ENCODE assay signal across 19 cellular contexts in genomic region chrX:154329284-154329683, GRCh38. TPM values are rescaled to one million over a fixed set of nuclear protein-coding genes. Genes with fewer than 3 reads are reported as not detected.
"Had no signal": no experiment of that assay in that cellular context is flagged by ENCODE, and none has a peak within 500 bp of the region (broad histone marks: within the 10 kb centered on the region; RNA-seq: fewer than 3 reads in every experiment).

No MANE protein-coding gene starts in this region.

- H3K9me3 Mint-ChIP-seq: activated naive CD8-positive, alpha-beta T cell treated with anti-CD3 and anti-CD28 coated beads, Interleukin-2, amount 50 U/mL, for 24 hours; activated T-helper 1 cell treated with anti-CD3 and anti-CD28 coated beads, Interleukin-12 subunit alpha, Interleukin-12 subunit beta, Interleukin-2, Interleukin-4 antibody, amounts not matched to agents 30 ng/mL and 10 ng/mL and 1 ng/mL, durations not matched to agents 14 hours and 24 hours and 36 hours; stimulated activated naive B cell treated with anti-CD40 and anti-IgM and Interleukin-4, amounts not matched to agents 10 μg/mL and 1 μg/mL and 100 μg/mL, for 72 hours had no signal

- H3K4me1 ChIP-seq: psoas muscle, right lobe of liver had no signal

- H3K27ac ChIP-seq: cardiac muscle cell, esophagus muscularis mucosa, psoas muscle, right lobe of liver, transverse colon had no signal

- H3K9me3 ChIP-seq: esophagus muscularis mucosa, psoas muscle, right lobe of liver, transverse colon had no signal

- H3K4me3 Mint-ChIP-seq: activated naive CD8-positive, alpha-beta T cell treated with anti-CD3 and anti-CD28 coated beads, Interleukin-2, amount 50 U/mL, for 24 hours; activated T-helper 1 cell treated with anti-CD3 and anti-CD28 coated beads, Interleukin-12 subunit alpha, Interleukin-12 subunit beta, Interleukin-2, Interleukin-4 antibody, amounts not matched to agents 30 ng/mL and 10 ng/mL and 1 ng/mL, durations not matched to agents 14 hours and 24 hours and 36 hours; naive B cell; stimulated activated naive B cell treated with anti-CD40 and anti-IgM and Interleukin-4, amounts not matched to agents 10 μg/mL and 1 μg/mL and 100 μg/mL, for 72 hours had no signal

- H3K36me3 Mint-ChIP-seq: naive B cell; stimulated activated naive B cell treated with anti-CD40 and anti-IgM and Interleukin-4, amounts not matched to agents 10 μg/mL and 1 μg/mL and 100 μg/mL, for 72 hours had no signal

- H3K36me3 ChIP-seq: cardiac muscle cell, esophagus muscularis mucosa, right lobe of liver, transverse colon, WERI-Rb-1 had no signal

- DNase-seq: activated CD4-positive, alpha-beta T cell treated with anti-CD3 and anti-CD28 coated beads for 4 hours; activated naive CD4-positive, alpha-beta T cell treated with Interleukin-2 at 50 U/mL for 16 hours; activated naive CD8-positive, alpha-beta T cell treated with anti-CD3 and anti-CD28 coated beads, Interleukin-2, amount 50 U/mL, for 24 hours; foreskin fibroblast; naive B cell; psoas muscle; stimulated activated CD4-positive, alpha-beta T cell treated with anti-CD3 and anti-CD28 coated beads, Interleukin-2, amount 100 ng/mL, for 24 hours; stimulated activated naive B cell treated with anti-CD40 and anti-IgM and Interleukin-4, amounts not matched to agents 10 μg/mL and 1 μg/mL and 100 μg/mL, for 72 hours; T1000; transverse colon; WERI-Rb-1 had no signal

- H3K27me3 ChIP-seq: cardiac muscle cell, esophagus muscularis mucosa, right lobe of liver had no signal

- H3K27ac Mint-ChIP-seq: activated naive CD8-positive, alpha-beta T cell treated with anti-CD3 and anti-CD28 coated beads, Interleukin-2, amount 50 U/mL, for 24 hours; activated T-helper 1 cell treated with anti-CD3 and anti-CD28 coated beads, Interleukin-12 subunit alpha, Interleukin-12 subunit beta, Interleukin-2, Interleukin-4 antibody, amounts not matched to agents 30 ng/mL and 10 ng/mL and 1 ng/mL, durations not matched to agents 14 hours and 24 hours and 36 hours; naive B cell; stimulated activated naive B cell treated with anti-CD40 and anti-IgM and Interleukin-4, amounts not matched to agents 10 μg/mL and 1 μg/mL and 100 μg/mL, for 72 hours had no signal

- H3K4me3 ChIP-seq: cardiac muscle cell, esophagus muscularis mucosa, psoas muscle, right lobe of liver, transverse colon had no signal

- H3K27me3 Mint-ChIP-seq: activated naive CD8-positive, alpha-beta T cell treated with anti-CD3 and anti-CD28 coated beads, Interleukin-2, amount 50 U/mL, for 24 hours; naive B cell; stimulated activated naive B cell treated with anti-CD40 and anti-IgM and Interleukin-4, amounts not matched to agents 10 μg/mL and 1 μg/mL and 100 μg/mL, for 72 hours had no signal

RNA-seq across cellular contexts. Expression of gene TKTL1, which starts 33.7 kb away (rescaled TPM):
- total RNA-seq: astrocyte, cardiac muscle cell, esophagus muscularis mucosa, lung microvascular endothelial cell, transverse colon had no signal
- polyA plus RNA-seq: cardiac muscle cell had no signal

RNA-seq across cellular contexts. Expression of gene TEX28, which starts 34.4 kb away (rescaled TPM):
- total RNA-seq: activated T-helper 1 cell treated with anti-CD3 and anti-CD28 coated beads, Interleukin-12 subunit alpha, Interleukin-12 subunit beta, Interleukin-2, Interleukin-4 antibody, amounts not matched to agents 30 ng/mL and 10 ng/mL and 1 ng/mL, durations not matched to agents 14 hours and 24 hours and 36 hours; astrocyte; cardiac muscle cell; esophagus muscularis mucosa; lung microvascular endothelial cell; omental fat pad; psoas muscle; right lobe of liver; subcutaneous adipose tissue; transverse colon had no signal
- polyA plus RNA-seq: cardiac muscle cell, psoas muscle had no signal
